In the genomic region with DNA sequence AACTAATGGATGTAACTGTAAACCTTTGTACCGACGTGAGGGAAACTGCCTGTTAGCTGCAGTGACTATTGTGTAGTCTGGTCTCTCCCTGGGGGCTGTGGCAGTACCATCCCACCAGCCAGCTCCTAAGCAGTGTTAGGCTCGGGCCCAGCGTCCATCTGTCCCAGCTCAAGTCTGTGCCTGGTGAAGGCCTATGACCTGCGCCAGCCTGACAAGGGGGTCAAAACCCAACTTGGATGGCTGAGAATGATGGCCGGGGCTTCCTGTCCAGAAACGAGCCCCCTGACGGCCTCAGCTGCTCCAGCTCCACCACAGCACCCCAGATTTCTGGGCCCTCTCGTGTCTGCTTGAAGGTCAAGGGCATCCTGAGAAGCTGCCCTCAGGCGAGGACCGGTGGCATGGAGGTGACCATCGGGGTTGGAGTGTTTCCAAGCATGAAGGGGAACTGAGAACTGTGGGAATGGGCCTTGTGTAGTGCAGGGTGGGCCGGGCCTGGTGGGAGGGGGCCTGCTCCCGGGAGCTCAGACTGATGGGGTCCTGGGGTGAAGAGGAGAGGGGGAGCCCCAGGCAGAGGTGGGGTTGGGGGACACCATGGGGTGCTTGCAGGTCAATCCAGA, we compare ENCODE assay signal across 14 cellular contexts. TPM values are rescaled to one million over a fixed set of nuclear protein-coding genes. Genes with fewer than 3 reads are reported as not detected.
DNase-seq lines count a peak whose midpoint lies in the region; ATAC-seq and TF ChIP-seq lines count a peak whose summit lies in the region.
"Had no signal": no experiment of that assay in that cellular context is flagged by ENCODE, and none has a peak within 500 bp of the region (broad histone marks: within the 10 kb centered on the region; RNA-seq: fewer than 3 reads in every experiment).

No MANE protein-coding gene starts in this region.

- DNase-seq in breast epithelium (ENCODE audit: low spot score in 2 of 2), result no peak
- DNase-seq in mammary epithelial cell, result no peak
- no peak for DNase-seq in adrenal gland
- DNase-seq in memory B cell (ENCODE audit: low spot score in 2 of 2), result no peak
- peak in 1 of 2 donors; percentile 69 for DNase-seq in suprapubic skin (ENCODE audit: low spot score in 2 of 2)
- no peak for DNase-seq in HuH-7 (ENCODE audit: low spot score)
- no peak for DNase-seq in NCI-H345 treated with DMSO at 0.1 percent for 48 hours (lab: John Stamatoyannopoulos, UW; ENCODE audit: unreplicated experiment)
- DNase-seq: activated naive CD4-positive, alpha-beta T cell treated with anti-CD3 and anti-CD28 coated beads, Interleukin-2, amount 50 U/mL, for 16 hours; PC-3 had no signal

- no peak overlapping the region for H3K4me3 ChIP-seq in breast epithelium
- H3K4me3 ChIP-seq in mammary epithelial cell (replicated peaks in 1 of 3; ENCODE audit: insufficient read depth in 1 of 3, low read depth in 2 of 3, low read length in 3 of 3), result no peak overlapping the region
- no peak overlapping the region for H3K4me3 ChIP-seq in adrenal gland
- no peak overlapping the region for H3K4me3 ChIP-seq in suprapubic skin
- H3K4me3 ChIP-seq: GM23248, neural progenitor cell, vagina had no signal

- no peaks in the 10 kb centered on the region for H3K36me3 Mint-ChIP-seq in memory B cell
- H3K36me3 Mint-ChIP-seq: neural progenitor cell had no signal

- H3K27me3 ChIP-seq in breast epithelium, result no peaks in the 10 kb centered on the region
- H3K27me3 ChIP-seq in mammary epithelial cell (ENCODE audit: insufficient read depth, low read length), result no peaks in the 10 kb centered on the region
- no peaks in the 10 kb centered on the region for H3K27me3 ChIP-seq in adrenal gland
- no peaks in the 10 kb centered on the region for H3K27me3 ChIP-seq in suprapubic skin
- H3K27me3 ChIP-seq: neural progenitor cell, vagina had no signal

- intact Hi-C loops in breast epithelium (cut with DNase I; ENCODE audit: low total_unique reads) (no loop called here), mammary epithelial cell (cut with micrococcal nuclease) (no loop called here), adrenal gland (cut with DNase I) (no loop called here)

- TF ChIP-seq POLR2A in breast epithelium (IDR thresholded peaks at IDR 0.05) (no peak), adrenal gland (IDR thresholded peaks at IDR 0.05) (no peak), suprapubic skin (IDR thresholded peaks at IDR 0.05) (no peak)

- H3K36me3 ChIP-seq in breast epithelium, result no peaks in the 10 kb centered on the region
- H3K36me3 ChIP-seq in mammary epithelial cell (ENCODE audit: insufficient read depth, low read length), result no peaks in the 10 kb centered on the region
- no peaks in the 10 kb centered on the region for H3K36me3 ChIP-seq in adrenal gland (replicated peaks in 1 of 2)
- H3K36me3 ChIP-seq in suprapubic skin, result no peaks in the 10 kb centered on the region
- H3K36me3 ChIP-seq: neural progenitor cell, vagina had no signal

- 91% methylated on average over 11 of the region's 14 CpGs for WGBS in mammary epithelial cell (ENCODE audit: low coverage, missing lambda C conversion rate)
- 42 to 68% (median 66%) methylated on average over 6 to 14 of the region's 14 CpGs for WGBS in adrenal gland, 4 donors
- WGBS in suprapubic skin, result 66% methylated on average over 8 of the region's 14 CpGs

- H2AFZ ChIP-seq in mammary epithelial cell (ENCODE audit: low read depth, low read length), result no peak overlapping the region
- H2AFZ ChIP-seq: neural progenitor cell had no signal

- dilution Hi-C loops in mammary epithelial cell (cut with HindIII; ENCODE audit: low sequenced_read_pairs), result loop anchor here (5.0 kb wide), 1 partner anchor 60 kb away; no protein-coding TSS in a partner anchor

- BruUV-seq in mammary epithelial cell (replicated peaks; lab: Mats Ljungman, UMichigan), result no TSS peak

- H3K27ac ChIP-seq in breast epithelium, result peak overlapping the region; percentile 40 to 88
- H3K27ac ChIP-seq in mammary epithelial cell (ENCODE audit: insufficient read depth, low read depth, low read length), result no peak overlapping the region
- peak overlapping the region; percentile 46 to 96 (median 47) for H3K27ac ChIP-seq in adrenal gland
- peak overlapping the region; percentile 89 for H3K27ac ChIP-seq in suprapubic skin
- H3K27ac ChIP-seq: GM23248, neural progenitor cell had no signal

- H3K9me3 Mint-ChIP-seq in memory B cell, result no peaks in the 10 kb centered on the region
- H3K9me3 Mint-ChIP-seq: neural progenitor cell had no signal

- ATAC-seq in memory B cell (ENCODE audit: low read depth), result no peak
- ATAC-seq in HG03025 (IDR thresholded peaks at IDR 0.05; ENCODE audit: low FRiP score, unreplicated experiment), result no peak
- ATAC-seq: PC-3 had no signal

- H4K20me1 ChIP-seq in mammary epithelial cell (ENCODE audit: insufficient read depth, low read length), result no peaks in the 10 kb centered on the region

- H3K9ac ChIP-seq in mammary epithelial cell (ENCODE audit: insufficient read depth, low read length), result no peak overlapping the region
- H3K9ac ChIP-seq: neural progenitor cell had no signal

- CTCF ChIA-PET in mammary epithelial cell (lab: Charles Lee; ENCODE audit: low non-redundant PET), result no interaction called here

- H3K27ac Mint-ChIP-seq in memory B cell, result peak overlapping the region; percentile 63
- H3K27ac Mint-ChIP-seq: neural progenitor cell had no signal

- H3K4me3 Mint-ChIP-seq in memory B cell, result peak overlapping the region; percentile 14
- H3K4me3 Mint-ChIP-seq: neural progenitor cell had no signal

- no peaks in the 10 kb centered on the region for H3K9me3 ChIP-seq in breast epithelium
- H3K9me3 ChIP-seq in mammary epithelial cell (replicated peaks; ENCODE audit: insufficient read depth, low read length), result no peaks in the 10 kb centered on the region
- H3K9me3 ChIP-seq in adrenal gland (replicated peaks in 1 of 3), result no peaks in the 10 kb centered on the region
- H3K9me3 ChIP-seq in suprapubic skin, result no peaks in the 10 kb centered on the region
- H3K9me3 ChIP-seq: vagina had no signal

- no peaks in the 10 kb centered on the region for H3K79me2 ChIP-seq in mammary epithelial cell (ENCODE audit: insufficient read depth, low read length)

- no peaks in the 10 kb centered on the region for H3K4me1 ChIP-seq in breast epithelium
- peaks cover 12% of the 10 kb centered on the region for H3K4me1 ChIP-seq in mammary epithelial cell (ENCODE audit: insufficient read depth, low read length)
- no peaks in the 10 kb centered on the region for H3K4me1 ChIP-seq in adrenal gland (replicated peaks in 1 of 2)
- H3K4me1 ChIP-seq in suprapubic skin, result peaks cover 37% of the 10 kb centered on the region
- H3K4me1 ChIP-seq: neural progenitor cell had no signal

- TF ChIP-seq CTCF in breast epithelium (IDR thresholded peaks at IDR 0.05) (no peak), mammary epithelial cell (conservative IDR thresholded peaks at IDR 0.05 in 1 of 2, IDR thresholded peaks at IDR 0.05 in 1 of 2; ENCODE audit: extremely low read depth in 1 of 2, insufficient read depth in 1 of 2, low read depth in 1 of 2, low read length in 2 of 2) (no peak), adrenal gland (IDR thresholded peaks at IDR 0.05) (no peak), suprapubic skin (IDR thresholded peaks at IDR 0.05) (no peak)

- no peak for TF ChIP-seq EP300 in suprapubic skin (IDR thresholded peaks at IDR 0.05)

- no peak overlapping the region for H3K4me2 ChIP-seq in mammary epithelial cell (ENCODE audit: insufficient read depth, low read depth, low read length)
- H3K4me2 ChIP-seq: neural progenitor cell had no signal

- peaks cover 35% of the 10 kb centered on the region for H3K4me1 Mint-ChIP-seq in memory B cell
- H3K4me1 Mint-ChIP-seq: neural progenitor cell had no signal

- in situ Hi-C loops in mammary epithelial cell (cut with MboI; ENCODE audit: low sequenced_read_pairs in 2 of 2), result no loop called here

- H3K27me3 Mint-ChIP-seq in memory B cell, result no peaks in the 10 kb centered on the region

RNA-seq across cellular contexts. Expression of a gene that starts 14.3 kb away (rescaled TPM):
- total RNA-seq in breast epithelium (10 to 100 TPM; 12.5 to 34.9 (median 15.2) TPM), mammary epithelial cell (not detected), adrenal gland (10 to 100 TPM; 26.3 to 65.6 (median 42.1) TPM), suprapubic skin (10 to 100 TPM in 2 of 4 donors, 1 to 10 TPM in 2; 4.7 to 13.4 (median 9.8) TPM)
- polyA plus RNA-seq in mammary epithelial cell (not detected), adrenal gland (10 to 100 TPM in 2 of 3 donors, 1 to 10 TPM in 1; 7.0 to 79.2 (median 43.0) TPM)
- polyA minus RNA-seq in mammary epithelial cell, result not detected
- total RNA-seq: GM23248; T-helper 2 cell treated with Interferon-gamma antibody and Interleukin-4, amounts not matched to agents 100 ng/mL and 5 ng/mL, for 36 hours had no signal

RNA-seq across cellular contexts. Expression of a gene that starts 15.7 kb away (rescaled TPM):
- total RNA-seq in breast epithelium, result 10 to 100 TPM; 42.9 to 58.1 (median 52.8) TPM
- 10 to 100 TPM; 55.5 to 97.2 TPM for total RNA-seq in mammary epithelial cell
- polyA plus RNA-seq in mammary epithelial cell, result 57.1 TPM
- 31.6 TPM for polyA minus RNA-seq in mammary epithelial cell
- 10 to 100 TPM; 35.8 to 92.9 (median 58.6) TPM for total RNA-seq in adrenal gland
- 10 to 100 TPM in 2 of 3 donors, 1 to 10 TPM in 1; 8.2 to 80.5 (median 64.5) TPM for polyA plus RNA-seq in adrenal gland
- 10 to 100 TPM; 45.5 to 53.8 (median 52.3) TPM for total RNA-seq in suprapubic skin

RNA-seq across cellular contexts. Expression of a gene that starts 33.6 kb away (rescaled TPM):
- 100 to 1,000 TPM in 2 of 3 donors, 10 to 100 TPM in 1; 98.5 to 168 (median 144) TPM for total RNA-seq in breast epithelium
- total RNA-seq in mammary epithelial cell, result 100 to 1,000 TPM in 1 of 2 donors, 10 to 100 TPM in 1; 72.7 to 142 TPM
- 168 TPM for polyA plus RNA-seq in mammary epithelial cell
- polyA minus RNA-seq in mammary epithelial cell, result 202 TPM
- 100 to 1,000 TPM in 5 of 8 donors, 10 to 100 TPM in 3; 85.4 to 164 (median 123) TPM for total RNA-seq in adrenal gland
- 100 to 1,000 TPM; 110 to 291 (median 137) TPM for polyA plus RNA-seq in adrenal gland
- 100 to 1,000 TPM in 3 of 4 donors, 10 to 100 TPM in 1; 52.5 to 124 (median 103) TPM for total RNA-seq in suprapubic skin

RNA-seq across cellular contexts. Expression of a gene that starts 40.2 kb away (rescaled TPM):
- under 1 TPM in 2 of 3 donors, not detected in 1; under 0.01 TPM for total RNA-seq in breast epithelium
- not detected for total RNA-seq in mammary epithelial cell
- polyA plus RNA-seq in mammary epithelial cell, result not detected
- polyA minus RNA-seq in mammary epithelial cell, result not detected
- total RNA-seq in adrenal gland, result 1 to 10 TPM in 7 of 8 donors, under 1 TPM in 1; 0.54 to 4.4 (median 1.8) TPM
- polyA plus RNA-seq in adrenal gland, result 1 to 10 TPM; 1.5 to 5.8 (median 2.9) TPM
- under 1 TPM in 2 of 4 donors, not detected in 2; 0.21 to 0.57 TPM for total RNA-seq in suprapubic skin
- total RNA-seq: GM23248; PC-3; T-helper 2 cell treated with Interferon-gamma antibody and Interleukin-4, amounts not matched to agents 100 ng/mL and 5 ng/mL, for 36 hours; vagina had no signal
- polyA plus RNA-seq: GM23248 had no signal

RNA-seq across cellular contexts. Expression of a gene that starts 56.3 kb away (rescaled TPM):
- total RNA-seq in breast epithelium, result under 1 TPM in 1 of 3 donors, not detected in 2; 0.64 TPM
- total RNA-seq in mammary epithelial cell, result under 1 TPM; 0.17 to 0.99 TPM
- 0.05 TPM for polyA plus RNA-seq in mammary epithelial cell
- not detected for polyA minus RNA-seq in mammary epithelial cell
- 1 to 10 TPM in 7 of 8 donors, under 1 TPM in 1; 0.18 to 5.1 (median 2.1) TPM for total RNA-seq in adrenal gland
- polyA plus RNA-seq in adrenal gland, result 1 to 10 TPM in 2 of 3 donors, under 1 TPM in 1; 0.33 to 4.7 (median 3.9) TPM
- 1 to 10 TPM in 2 of 4 donors, under 1 TPM in 1, not detected in 1; 0.59 to 4.6 (median 1.0) TPM for total RNA-seq in suprapubic skin
- total RNA-seq: PC-3, vagina had no signal

Comparison
In these comparisons a context has a peak if more than half of its experiments do, and no peak if none do; other contexts are left out.
1. RNA of a gene that starts 14.3 kb away (total RNA-seq): 26.3 to 65.6 TPM in adrenal gland, 12.5 to 34.9 TPM in breast epithelium and 4.7 to 13.4 TPM in suprapubic skin; not detected in mammary epithelial cell; every median in the first group is over 4 times any median in the second.